8 cellular contexts compared by ENCODE assay signal in the genomic region with DNA sequence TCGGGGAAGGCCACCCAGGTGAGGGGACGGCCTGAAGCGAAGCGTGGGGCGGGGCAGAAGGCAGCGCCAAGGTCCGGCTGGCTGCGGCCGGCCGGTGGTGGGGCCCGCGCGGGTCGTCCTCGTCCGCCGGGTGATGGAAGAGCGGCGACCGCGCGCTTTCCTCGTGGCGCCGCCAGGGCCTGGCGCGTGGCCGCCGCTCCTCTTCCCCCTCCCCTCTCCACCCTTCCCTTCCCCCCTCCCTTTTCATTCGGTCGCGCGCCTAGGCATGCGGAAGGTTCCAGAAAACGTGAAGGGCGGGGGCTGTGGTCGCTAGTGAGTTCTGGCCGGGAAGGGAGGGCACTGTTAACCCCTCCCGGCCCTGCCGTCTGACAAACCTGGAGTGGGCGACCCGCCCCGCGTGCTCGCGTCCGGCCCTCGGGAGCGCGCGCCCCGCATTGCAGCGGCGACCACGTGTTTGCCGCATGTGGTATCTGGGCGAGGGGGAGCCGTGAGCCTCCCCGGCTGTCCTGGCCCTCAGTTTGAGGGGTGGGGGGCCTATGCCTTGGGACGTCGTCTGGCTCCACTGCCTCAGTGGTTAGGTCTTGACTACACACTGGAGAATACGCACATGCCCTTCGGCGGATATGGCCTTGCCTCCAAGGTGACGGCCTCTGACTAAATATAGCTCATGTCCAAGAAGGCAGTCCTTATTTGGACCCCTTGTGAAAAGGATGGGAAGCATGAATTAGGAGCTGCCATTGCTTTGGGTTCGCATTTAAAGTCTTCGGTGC. TPM values are rescaled to one million over a fixed set of nuclear protein-coding genes. Genes with fewer than 3 reads are reported as not detected.
A peak's percentile ranks its signal among the peaks of the same experiment; 100 is the strongest.
DNase-seq lines count a peak whose midpoint lies in the region; ATAC-seq and TF ChIP-seq lines count a peak whose summit lies in the region.

No MANE protein-coding gene starts in this region.

- peak overlapping the region; percentile 91 for H3K4me3 ChIP-seq in CD8-positive, alpha-beta memory T cell (ENCODE audit: low read length)
- H3K4me3 ChIP-seq in right cardiac atrium (ENCODE audit: low read length) (peak overlapping the region; percentile 67), rectal smooth muscle tissue (ENCODE audit: low read length) (peak overlapping the region; percentile 100), vagina (peak overlapping the region; percentile 88 to 89)

- peaks cover 7 to 56% (median 20%) of the 10 kb centered on the region in 3 donors for H3K36me3 Mint-ChIP-seq in CD8-positive, alpha-beta memory T cell

- CTCF ChIA-PET in CD8-positive, alpha-beta memory T cell (lab: Charles Lee): interaction anchor here (0.7 to 9.6 kb wide), 13 partner anchors 9 to 215 kb away, joined by 3 to 66 read pairs (median 4); partner anchors contain the start of genes ELMOD3, RETSAT, RNF181 and SH2D6

- peak overlapping the region; percentile 90 for H3K27ac ChIP-seq in CD8-positive, alpha-beta memory T cell (ENCODE audit: low read depth, low read length)
- H3K27ac ChIP-seq in right cardiac atrium (ENCODE audit: low read length): peak overlapping the region; percentile 96
- peak overlapping the region; percentile 100 for H3K27ac ChIP-seq in rectal smooth muscle tissue (ENCODE audit: low read depth, low read length)
- H3K27ac ChIP-seq in vagina: peak overlapping the region; percentile 99

- no peak for TF ChIP-seq CTCF in vagina (IDR thresholded peaks at IDR 0.05)

- ATAC-seq in GM19455 (IDR thresholded peaks at IDR 0.05; ENCODE audit: unreplicated experiment) (peak; percentile 24), right cardiac atrium (peak; percentile 66 to 69)

- H3K9me3 ChIP-seq in CD8-positive, alpha-beta memory T cell (ENCODE audit: low read length): no peaks in the 10 kb centered on the region
- H3K9me3 ChIP-seq in right cardiac atrium (ENCODE audit: control insufficient read depth, low read length) (no peaks in the 10 kb centered on the region), vagina (no peaks in the 10 kb centered on the region)

- H3K27me3 ChIP-seq in CD8-positive, alpha-beta memory T cell (ENCODE audit: insufficient read depth, low read length, poor library complexity, severe bottlenecking): no peaks in the 10 kb centered on the region
- H3K27me3 ChIP-seq in right cardiac atrium (ENCODE audit: control insufficient read depth, insufficient read depth): no peaks in the 10 kb centered on the region
- H3K27me3 ChIP-seq in rectal smooth muscle tissue (ENCODE audit: control insufficient read depth, insufficient read depth, low read length): no peaks in the 10 kb centered on the region
- H3K27me3 ChIP-seq in vagina: no peaks in the 10 kb centered on the region

- H3K9me3 Mint-ChIP-seq in CD8-positive, alpha-beta memory T cell: no peaks in the 10 kb centered on the region

- no peak for TF ChIP-seq POLR2A in vagina (IDR thresholded peaks at IDR 0.05)

- H3K4me1 ChIP-seq in CD8-positive, alpha-beta memory T cell (ENCODE audit: insufficient read depth, low read length): peaks cover 25% of the 10 kb centered on the region
- H3K4me1 ChIP-seq in right cardiac atrium (ENCODE audit: control insufficient read depth, insufficient read depth, low read length): peaks cover 2% of the 10 kb centered on the region
- peaks cover 32% of the 10 kb centered on the region for H3K4me1 ChIP-seq in rectal smooth muscle tissue (ENCODE audit: control insufficient read depth, insufficient read depth, low read length)
- peaks cover 53% of the 10 kb centered on the region for H3K4me1 ChIP-seq in vagina

- under 1% methylated on average over 67 of the region's 67 CpGs for WGBS in right cardiac atrium

- intact Hi-C loops in right cardiac atrium (cut with DNase I) (loop anchor here in 3 of 4 donors (5.0 kb wide), 2 partner anchors 37 to 102 kb away; no protein-coding TSS in a partner anchor), vagina (cut with DNase I) (loop anchor here (1.0 to 10.0 kb wide), 2 partner anchors 65 to 102 kb away; partner anchors contain the start of gene TMEM150A)

- H3K36me3 ChIP-seq in CD8-positive, alpha-beta memory T cell (ENCODE audit: insufficient read depth, low read length): peaks cover 26% of the 10 kb centered on the region
- H3K36me3 ChIP-seq in rectal smooth muscle tissue (ENCODE audit: control insufficient read depth, insufficient read depth, low read length) (peaks cover 23% of the 10 kb centered on the region), vagina (peaks cover 0 to 31% of the 10 kb centered on the region in 2 donors)

- peak overlapping the region; percentile 100 for H3K9ac ChIP-seq in rectal smooth muscle tissue (ENCODE audit: low read length)

- peak; percentile 54 to 81 (median 66) for DNase-seq in CD8-positive, alpha-beta memory T cell
- DNase-seq in HK-2 (ENCODE audit: unreplicated experiment) (peak; percentile 66), SW480 (ENCODE audit: low spot score) (peak; percentile 65), amniotic epithelial cell (ENCODE audit: low read depth) (peak; percentile 52), right cardiac atrium (peak; percentile 80 to 91 (median 87)), vagina (ENCODE audit: extremely low spot score in 2 of 2) (peak in 1 of 2 donors; percentile 93)

- POLR2A ChIA-PET in CD8-positive, alpha-beta memory T cell (lab: Charles Lee): interaction anchor here (0.6 to 3.8 kb wide), 16 partner anchors 10 to 902 kb away, joined by 3 to 39 read pairs (median 8); partner anchors contain the start of genes ELMOD3, GGCX, KDM3A and RETSAT

- peak overlapping the region; percentile 90 to 98 (median 94) for H3K4me3 Mint-ChIP-seq in CD8-positive, alpha-beta memory T cell

- H3K27ac Mint-ChIP-seq in CD8-positive, alpha-beta memory T cell: peak overlapping the region; percentile 84 to 97 (median 94)

- peaks cover 38 to 51% (median 51%) of the 10 kb centered on the region in 3 donors for H3K4me1 Mint-ChIP-seq in CD8-positive, alpha-beta memory T cell

- no peaks in the 10 kb centered on the region for H3K27me3 Mint-ChIP-seq in CD8-positive, alpha-beta memory T cell

RNA-seq across cellular contexts. Expression of gene MAT2A, which starts 0.6 kb away (rescaled TPM):
- total RNA-seq in CD8-positive, alpha-beta memory T cell: 100 to 1,000 TPM; 371 to 376 TPM
- 121 TPM for polyA plus RNA-seq in CD8-positive, alpha-beta memory T cell
- total RNA-seq in right cardiac atrium (100 to 1,000 TPM; 123 to 227 (median 144) TPM), vagina (177 TPM)
- polyA plus RNA-seq in right cardiac atrium: 76.4 TPM

RNA-seq across cellular contexts. Expression of gene GGCX, which starts 21.7 kb away (rescaled TPM):
- total RNA-seq in CD8-positive, alpha-beta memory T cell: 10 to 100 TPM; 22.3 to 23.3 TPM
- polyA plus RNA-seq in CD8-positive, alpha-beta memory T cell: 15.7 TPM
- total RNA-seq in right cardiac atrium (10 to 100 TPM; 27.7 to 35.8 (median 30.8) TPM), vagina (18.2 TPM)
- 17.9 TPM for polyA plus RNA-seq in right cardiac atrium

RNA-seq across cellular contexts. Expression of gene VAMP8, which starts 37.8 kb away (rescaled TPM):
- 10 to 100 TPM; 94.4 to 95.4 TPM for total RNA-seq in CD8-positive, alpha-beta memory T cell
- polyA plus RNA-seq in CD8-positive, alpha-beta memory T cell: 355 TPM
- total RNA-seq in right cardiac atrium (10 to 100 TPM; 30.3 to 38.3 (median 35.2) TPM), vagina (46.2 TPM)
- 24.9 TPM for polyA plus RNA-seq in right cardiac atrium

RNA-seq across cellular contexts. Expression of gene VAMP5, which starts 44.7 kb away (rescaled TPM):
- total RNA-seq in CD8-positive, alpha-beta memory T cell: 10 to 100 TPM; 26.4 to 28.0 TPM
- 151 TPM for polyA plus RNA-seq in CD8-positive, alpha-beta memory T cell
- total RNA-seq in right cardiac atrium (100 to 1,000 TPM in 1 of 4 donors, 10 to 100 TPM in 3; 79.1 to 113 (median 81.1) TPM), vagina (42.5 TPM)
- polyA plus RNA-seq in right cardiac atrium: 127 TPM

RNA-seq across cellular contexts. Expression of gene RNF181, which starts 56.0 kb away (rescaled TPM):
- total RNA-seq in CD8-positive, alpha-beta memory T cell: 10 to 100 TPM; 88.2 to 95.1 TPM
- polyA plus RNA-seq in CD8-positive, alpha-beta memory T cell: 181 TPM
- total RNA-seq in right cardiac atrium (100 to 1,000 TPM in 2 of 4 donors, 10 to 100 TPM in 2; 96.1 to 111 (median 102) TPM), vagina (107 TPM)
- polyA plus RNA-seq in right cardiac atrium: 169 TPM
